Comparison of ENCODE assay signal across 8 cellular contexts in the genomic region with DNA sequence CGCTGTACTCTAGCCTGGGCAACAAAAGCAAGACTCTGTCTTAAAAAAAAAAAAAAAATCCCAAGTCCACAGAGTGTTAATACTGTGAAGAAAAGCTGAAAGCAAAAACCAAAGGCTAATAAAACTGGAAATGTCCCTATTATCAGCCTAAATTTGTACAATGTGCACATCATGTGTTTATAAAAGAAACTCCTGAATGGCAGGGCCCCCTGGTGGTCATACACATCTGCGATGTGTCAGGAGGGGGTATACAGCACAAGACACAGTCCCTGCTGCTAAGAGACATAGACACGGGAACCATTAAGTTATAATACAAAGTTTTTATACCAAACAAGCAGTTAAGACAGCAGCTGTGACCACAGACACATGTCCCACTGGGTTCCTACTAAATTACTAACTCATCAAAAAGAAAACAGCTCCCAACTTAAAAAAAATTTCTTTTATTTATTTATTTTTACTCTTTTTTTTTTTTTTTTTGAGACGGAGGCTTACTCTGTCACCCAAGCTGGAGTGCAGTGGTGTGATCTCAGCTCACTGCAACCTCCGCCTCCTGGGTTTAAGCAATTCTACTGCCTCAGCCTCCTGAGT. TPM values are rescaled to one million over a fixed set of nuclear protein-coding genes. Genes with fewer than 3 reads are reported as not detected.
DNase-seq lines count a peak whose midpoint lies in the region; ATAC-seq and TF ChIP-seq lines count a peak whose summit lies in the region.

No MANE protein-coding gene starts in this region.

- no TSS peak for BruUV-seq in MCF 10A (replicated peaks; lab: Mats Ljungman, UMichigan)

- H3K36me3 ChIP-seq in CD8-positive, alpha-beta T cell (ENCODE audit: insufficient read depth, low read length), result peaks cover 14% of the 10 kb centered on the region
- H3K36me3 ChIP-seq in GM23338 (ENCODE audit: insufficient read depth) (peaks cover 6% of the 10 kb centered on the region; the same call in 1 of the 2 replicates), WERI-Rb-1 (peaks cover 39% of the 10 kb centered on the region)

- no peaks in the 10 kb centered on the region for H3K9me3 Mint-ChIP-seq in CD8-positive, alpha-beta T cell
- H3K9me3 Mint-ChIP-seq in GM23338 (no peaks in the 10 kb centered on the region), MCF 10A (ENCODE audit: unreplicated experiment) (no peaks in the 10 kb centered on the region)

- H3K4me2 ChIP-seq in GM23338, result no peak overlapping the region

- peaks cover 47% of the 10 kb centered on the region for H3K36me3 Mint-ChIP-seq in CD8-positive, alpha-beta T cell
- H3K36me3 Mint-ChIP-seq in GM23338 (ENCODE audit: low read depth), result peaks cover 17% of the 10 kb centered on the region
- peaks cover 41% of the 10 kb centered on the region for H3K36me3 Mint-ChIP-seq in MCF 10A (ENCODE audit: insufficient read depth, unreplicated experiment)

- POLR2A ChIA-PET in CD8-positive, alpha-beta T cell (lab: Charles Lee), result interaction anchor here (1.0 kb wide), 2 partner anchors 74 to 173 kb away, joined by 3 to 4 read pairs; no protein-coding TSS in a partner anchor
- POLR2A ChIA-PET in MCF 10A (lab: Yijun Ruan, JAX), result interaction anchor here (1.0 to 2.1 kb wide), 3 partner anchors 37 to 177 kb away, joined by 3 to 8 read pairs (median 5); partner anchors contain the start of genes AP3S2 and ARPIN

- H3K9me3 ChIP-seq in CD8-positive, alpha-beta T cell (ENCODE audit: low read length), result no peaks in the 10 kb centered on the region
- H3K9me3 ChIP-seq in WERI-Rb-1 (ENCODE audit: severe bottlenecking), result no peaks in the 10 kb centered on the region

- H3K9me2 ChIP-seq in GM23338 (ENCODE audit: insufficient read depth), result no peaks in the 10 kb centered on the region

- no peaks in the 10 kb centered on the region for H3K27me3 Mint-ChIP-seq in CD8-positive, alpha-beta T cell (ENCODE audit: low read depth)
- H3K27me3 Mint-ChIP-seq in GM23338 (ENCODE audit: insufficient read depth, low read depth, poor library complexity) (no peaks in the 10 kb centered on the region), MCF 10A (ENCODE audit: insufficient read depth, unreplicated experiment) (no peaks in the 10 kb centered on the region)

- no peak overlapping the region for H3K4me3 ChIP-seq in CD8-positive, alpha-beta T cell (ENCODE audit: low read depth, low read length)
- H3K4me3 ChIP-seq in GM23338, result no peak overlapping the region
- H3K4me3 ChIP-seq in WERI-Rb-1 (ENCODE audit: low read depth, low read length), result no peak overlapping the region

- no peak overlapping the region for H2AFZ ChIP-seq in GM23338

- H3K27ac Mint-ChIP-seq in CD8-positive, alpha-beta T cell, result no peak overlapping the region
- H3K27ac Mint-ChIP-seq in GM23338, result no peak overlapping the region
- H3K27ac Mint-ChIP-seq in MCF 10A (ENCODE audit: low read depth, unreplicated experiment), result no peak overlapping the region

- ATAC-seq in CD8-positive, alpha-beta T cell, result peak; percentile 99
- no peak for ATAC-seq in GM23338
- ATAC-seq in GM21515 (IDR thresholded peaks at IDR 0.05; ENCODE audit: unreplicated experiment), result no peak

- intact Hi-C loops in CD8-positive, alpha-beta T cell (cut with DNase I, micrococcal nuclease), result loop anchor here (1.0 to 5.0 kb wide), 7 partner anchors 69 to 331 kb away; partner anchors contain the start of gene ZNF710 (in 1 of the 2)
- intact Hi-C loops in MCF 10A (cut with micrococcal nuclease), result loop anchor here (1.0 to 5.0 kb wide), 5 partner anchors 67 to 177 kb away; partner anchors contain the start of genes ARPIN and ZNF710

- H3K4me3 Mint-ChIP-seq in CD8-positive, alpha-beta T cell, result no peak overlapping the region
- H3K4me3 Mint-ChIP-seq in GM23338, result no peak overlapping the region
- no peak overlapping the region for H3K4me3 Mint-ChIP-seq in MCF 10A (ENCODE audit: unreplicated experiment)

- H3K4me1 Mint-ChIP-seq in CD8-positive, alpha-beta T cell (ENCODE audit: low read depth), result peaks cover 7% of the 10 kb centered on the region
- H3K4me1 Mint-ChIP-seq in GM23338 (peaks cover 8% of the 10 kb centered on the region), MCF 10A (ENCODE audit: insufficient read depth, unreplicated experiment) (peaks cover 5% of the 10 kb centered on the region)

- DNase-seq in CD8-positive, alpha-beta T cell, result peak; percentile 54 to 85 (median 81)
- DNase-seq in GM23338 (ENCODE audit: low spot score), result peak; percentile 76
- DNase-seq in NCI-H2081 (lab: John Stamatoyannopoulos, UW), result peak; percentile 82 to 85
- DNase-seq in WERI-Rb-1, result peak; percentile 81
- DNase-seq in MCF 10A (ENCODE audit: unreplicated experiment), result peak; percentile 85
- DNase-seq in islet precursor cell, result peak; percentile 67
- DNase-seq in stimulated activated CD4-positive, alpha-beta T cell treated with anti-CD3 and anti-CD28 coated beads, Interleukin-1b, Interleukin-23, amount 100 ng/mL, for 4 hours (ENCODE audit: low read depth in 2 of 2), result peak; percentile 67 to 69

- TF ChIP-seq CTCF in CD8-positive, alpha-beta T cell (IDR thresholded peaks at IDR 0.05), result peak; percentile 81
- TF ChIP-seq CTCF in GM23338 (conservative IDR thresholded peaks at IDR 0.05; ENCODE audit: low read depth in 2 of 2) (peak; percentile 72 to 75), WERI-Rb-1 (IDR thresholded peaks at IDR 0.05; ENCODE audit: low read depth, low read length) (peak; percentile 57), MCF 10A (IDR thresholded peaks at IDR 0.05; ENCODE audit: unreplicated experiment) (peak; percentile 77)

- 0 out of 2 replicates have a peak, but pooled peaks cover 2% of the 10 kb centered on the region for H3F3A ChIP-seq in GM23338 (replicated peaks; ENCODE audit: low read depth)

- no peaks in the 10 kb centered on the region for H3K27me3 ChIP-seq in CD8-positive, alpha-beta T cell (ENCODE audit: insufficient read depth, low read length)
- H3K27me3 ChIP-seq in GM23338 (ENCODE audit: insufficient read depth) (no peaks in the 10 kb centered on the region), WERI-Rb-1 (ENCODE audit: insufficient read depth, low read depth, severe bottlenecking) (no peaks in the 10 kb centered on the region)

- no peak overlapping the region for H3K27ac ChIP-seq in CD8-positive, alpha-beta T cell (ENCODE audit: low read depth, low read length)
- H3K27ac ChIP-seq in GM23338 (ENCODE audit: low read depth) (no peak overlapping the region), WERI-Rb-1 (no peak overlapping the region)

- CTCF ChIA-PET in CD8-positive, alpha-beta T cell (lab: Charles Lee), result interaction anchor here (0.6 to 3.1 kb wide), 43 partner anchors 8 to 369 kb away, joined by 3 to 78 read pairs (median 4); partner anchors contain the start of genes AP3S2, ARPIN and IDH2
- CTCF ChIA-PET in MCF 10A (lab: Yijun Ruan, JAX), result interaction anchor here (0.6 to 4.3 kb wide), 28 partner anchors 8 to 767 kb away, joined by 3 to 54 read pairs (median 4); partner anchors contain the start of gene AP3S2

- 0 out of 2 replicates have a peak, but pooled peaks cover 3% of the 10 kb centered on the region for H4K20me1 ChIP-seq in GM23338 (replicated peaks; ENCODE audit: insufficient read depth)

- no peaks in the 10 kb centered on the region for H3K79me2 ChIP-seq in GM23338 (replicated peaks; ENCODE audit: insufficient read depth)

- no peaks in the 10 kb centered on the region for H3K4me1 ChIP-seq in CD8-positive, alpha-beta T cell (ENCODE audit: insufficient read depth, low read length)
- H3K4me1 ChIP-seq in GM23338 (ENCODE audit: insufficient read depth), result 0 out of 2 replicates have a peak, but pooled peaks cover under 1% of the 10 kb centered on the region

TF ChIP-seq in GM23338, 12 proteins besides CTCF, POLR2A, EP300 and RAD21 (continues in another document):
- no peak for TF ChIP-seq POLR2AphosphoS5 (IDR thresholded peaks at IDR 0.05; ENCODE audit: low read depth)
- TF ChIP-seq ETS1 (IDR thresholded peaks at IDR 0.05), result no peak
- TF ChIP-seq ZNF331 (CRISPR knock-in tag; IDR thresholded peaks at IDR 0.05; ENCODE audit: low read depth), result no peak
- no peak for TF ChIP-seq EZH2 (IDR thresholded peaks at IDR 0.05; ENCODE audit: low read depth, unreplicated experiment)
- TF ChIP-seq JUNB (IDR thresholded peaks at IDR 0.05; ENCODE audit: unreplicated experiment), result no peak
- no peak for TF ChIP-seq NANOG (IDR thresholded peaks at IDR 0.05; ENCODE audit: borderline replicate concordance)

RNA-seq across cellular contexts. Expression of gene IDH2, which starts 31.0 kb away (rescaled TPM):
- 10 to 100 TPM; 41.5 to 42.2 TPM for total RNA-seq in CD8-positive, alpha-beta T cell
- total RNA-seq in GM23338 (2014; rRNA removed; shearing (Covaris generic)), result 63.6 and 64.0 TPM in 2 replicates
- polyA plus RNA-seq in GM23338 (2016; fragmentation: Nextera tagmentation; extraction: Ambion mirVana), result 54.9 and 58.1 TPM in 2 replicates
- 4.2 and 10.2 TPM in 2 replicates for total RNA-seq in MCF 10A (2022)
